In the genomic region with DNA sequence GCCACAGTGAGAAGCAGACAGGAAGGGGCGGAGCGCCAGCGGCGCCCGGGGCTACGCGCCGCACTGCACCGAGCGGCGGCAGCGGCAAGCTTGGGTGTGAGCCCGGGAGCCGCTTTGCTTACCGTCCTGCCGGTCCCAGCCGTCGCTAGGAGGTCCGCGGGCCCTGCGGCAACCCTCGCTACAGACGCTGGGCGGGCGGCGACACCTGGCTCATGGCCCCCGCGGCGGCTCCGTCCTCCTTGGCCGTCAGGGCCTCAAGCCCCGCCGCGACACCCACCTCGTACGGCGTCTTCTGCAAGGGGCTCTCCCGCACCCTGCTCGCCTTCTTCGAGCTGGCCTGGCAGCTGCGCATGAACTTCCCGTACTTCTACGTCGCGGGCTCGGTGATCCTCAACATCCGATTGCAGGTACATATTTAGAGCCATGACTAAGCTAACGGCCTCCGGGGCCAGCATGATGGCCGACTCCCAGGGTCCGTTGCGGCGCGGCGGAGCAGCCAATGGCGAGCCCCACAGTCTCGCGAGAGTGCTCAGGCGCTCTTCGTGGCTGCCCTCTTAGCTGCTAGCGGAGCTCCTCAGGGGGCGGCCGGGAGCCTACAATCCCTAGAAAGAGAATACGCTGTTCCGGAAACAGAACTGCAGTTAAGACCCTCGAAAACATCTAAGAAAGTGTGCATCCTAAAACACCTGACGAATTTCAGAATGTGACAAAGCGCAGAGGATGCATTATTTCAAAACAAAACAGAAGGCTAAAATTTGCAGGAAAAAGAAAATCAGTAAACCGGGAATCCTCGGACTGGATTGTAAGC, we compare ENCODE assay signal across 1 cellular context.
TF ChIP-seq lines count a peak whose summit lies in the region.

A gene (plus strand): TSS at position 50 of the 808 bp plus-strand sequence. CDS start 163 bp downstream, at position 213.

TF ChIP-seq in HepG2, 621 proteins besides CTCF, POLR2A, EP300 and RAD21 (continued from another document and continues in another):
- TF ChIP-seq ZNF180 (CRISPR knock-in tag; IDR thresholded peaks at IDR 0.05; ENCODE audit: borderline replicate concordance, low read depth) (no peak), SNAPC2 (CRISPR knock-in tag; IDR thresholded peaks at IDR 0.05) (peak; percentile 75; the same call in 1 of the 2 replicates), HOXA7 (CRISPR knock-in tag; IDR thresholded peaks at IDR 0.05) (no peak), HNRNPK (IDR thresholded peaks at IDR 0.05; ENCODE audit: low read depth, low read length, poor library complexity, severe bottlenecking) (no peak), SRSF1 (optimal IDR thresholded peaks at IDR 0.05; ENCODE audit: low read depth, low read length) (peak; percentile 58), KAT8 (CRISPR knock-in tag; IDR thresholded peaks at IDR 0.05) (peak; percentile 73; the same call in 1 of the 2 replicates), ZBTB7A (CRISPR knock-in tag; IDR thresholded peaks at IDR 0.05) (0 out of 2 replicates have a peak, but pooled peaks have one; percentile 79), CHD4 (IDR thresholded peaks at IDR 0.05; ENCODE audit: borderline replicate concordance, low read length) (no peak), TOE1 (CRISPR knock-in tag; IDR thresholded peaks at IDR 0.05) (peak; percentile 25; the same call in 1 of the 2 replicates), HOXA3 (CRISPR knock-in tag; IDR thresholded peaks at IDR 0.05) (peak; percentile 91), ZNF432 (CRISPR knock-in tag; IDR thresholded peaks at IDR 0.05; ENCODE audit: borderline replicate concordance) (0 out of 2 replicates have a peak, but pooled peaks have one; percentile 57), IKZF4 (CRISPR knock-in tag; IDR thresholded peaks at IDR 0.05; ENCODE audit: borderline replicate concordance, low read depth, not compliant biosample characterization) (no peak), HDAC1 (CRISPR knock-in tag; IDR thresholded peaks at IDR 0.05) (peak; percentile 79), TAF1 (CRISPR knock-in tag; IDR thresholded peaks at IDR 0.05) (peak; percentile 79), SPEN (CRISPR knock-in tag; IDR thresholded peaks at IDR 0.05; ENCODE audit: low read depth) (peak; percentile 89), ZNF350 (CRISPR knock-in tag; IDR thresholded peaks at IDR 0.05; ENCODE audit: borderline replicate concordance, low read depth) (peak; percentile 49; the same call in 1 of the 2 replicates), ZNF841 (CRISPR knock-in tag; IDR thresholded peaks at IDR 0.05; ENCODE audit: borderline replicate concordance) (no peak), SCMH1 (CRISPR knock-in tag; IDR thresholded peaks at IDR 0.05; ENCODE audit: borderline replicate concordance) (no peak), ZNF34 (CRISPR knock-in tag; IDR thresholded peaks at IDR 0.05; ENCODE audit: borderline replicate concordance) (no peak), NFYB (CRISPR knock-in tag; IDR thresholded peaks at IDR 0.05) (no peak; the same call in none of the 2 replicates), MYNN (CRISPR knock-in tag; IDR thresholded peaks at IDR 0.05; ENCODE audit: low read depth) (no peak), ISL2 (CRISPR knock-in tag; IDR thresholded peaks at IDR 0.05) (0 out of 2 replicates have a peak, but pooled peaks have one; percentile 22), ZFP37 (CRISPR knock-in tag; IDR thresholded peaks at IDR 0.05; ENCODE audit: borderline replicate concordance) (0 out of 2 replicates have a peak, but pooled peaks have one; percentile 22), ZNF549 (CRISPR knock-in tag; IDR thresholded peaks at IDR 0.05) (no peak), KDM1A (CRISPR knock-in tag; IDR thresholded peaks at IDR 0.05) (0 out of 2 replicates have a peak, but pooled peaks have one; percentile 5), RAD51 (IDR thresholded peaks at IDR 0.05; ENCODE audit: borderline replicate concordance) (no peak), MXD4 (CRISPR knock-in tag; IDR thresholded peaks at IDR 0.05) (peak; percentile 64; the same call in 1 of the 2 replicates), ZNF670 (CRISPR knock-in tag; IDR thresholded peaks at IDR 0.05; ENCODE audit: borderline replicate concordance) (peak; percentile 72; the same call in 1 of the 2 replicates), ZNF253 (CRISPR knock-in tag; IDR thresholded peaks at IDR 0.05; ENCODE audit: borderline replicate concordance) (no peak), ZNF816 (CRISPR knock-in tag; IDR thresholded peaks at IDR 0.05; ENCODE audit: borderline replicate concordance) (no peak), ZNF138 (CRISPR knock-in tag; IDR thresholded peaks at IDR 0.05; ENCODE audit: low read depth) (peak; percentile 63; the same call in 1 of the 2 replicates)
- TF ChIP-seq, protein P1, sequence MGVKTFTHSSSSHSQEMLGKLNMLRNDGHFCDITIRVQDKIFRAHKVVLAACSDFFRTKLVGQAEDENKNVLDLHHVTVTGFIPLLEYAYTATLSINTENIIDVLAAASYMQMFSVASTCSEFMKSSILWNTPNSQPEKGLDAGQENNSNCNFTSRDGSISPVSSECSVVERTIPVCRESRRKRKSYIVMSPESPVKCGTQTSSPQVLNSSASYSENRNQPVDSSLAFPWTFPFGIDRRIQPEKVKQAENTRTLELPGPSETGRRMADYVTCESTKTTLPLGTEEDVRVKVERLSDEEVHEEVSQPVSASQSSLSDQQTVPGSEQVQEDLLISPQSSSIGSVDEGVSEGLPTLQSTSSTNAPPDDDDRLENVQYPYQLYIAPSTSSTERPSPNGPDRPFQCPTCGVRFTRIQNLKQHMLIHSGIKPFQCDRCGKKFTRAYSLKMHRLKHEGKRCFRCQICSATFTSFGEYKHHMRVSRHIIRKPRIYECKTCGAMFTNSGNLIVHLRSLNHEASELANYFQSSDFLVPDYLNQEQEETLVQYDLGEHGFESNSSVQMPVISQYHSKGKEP (CRISPR knock-in tag; IDR thresholded peaks at IDR 0.05), result no peak
- TF ChIP-seq, protein P2, sequence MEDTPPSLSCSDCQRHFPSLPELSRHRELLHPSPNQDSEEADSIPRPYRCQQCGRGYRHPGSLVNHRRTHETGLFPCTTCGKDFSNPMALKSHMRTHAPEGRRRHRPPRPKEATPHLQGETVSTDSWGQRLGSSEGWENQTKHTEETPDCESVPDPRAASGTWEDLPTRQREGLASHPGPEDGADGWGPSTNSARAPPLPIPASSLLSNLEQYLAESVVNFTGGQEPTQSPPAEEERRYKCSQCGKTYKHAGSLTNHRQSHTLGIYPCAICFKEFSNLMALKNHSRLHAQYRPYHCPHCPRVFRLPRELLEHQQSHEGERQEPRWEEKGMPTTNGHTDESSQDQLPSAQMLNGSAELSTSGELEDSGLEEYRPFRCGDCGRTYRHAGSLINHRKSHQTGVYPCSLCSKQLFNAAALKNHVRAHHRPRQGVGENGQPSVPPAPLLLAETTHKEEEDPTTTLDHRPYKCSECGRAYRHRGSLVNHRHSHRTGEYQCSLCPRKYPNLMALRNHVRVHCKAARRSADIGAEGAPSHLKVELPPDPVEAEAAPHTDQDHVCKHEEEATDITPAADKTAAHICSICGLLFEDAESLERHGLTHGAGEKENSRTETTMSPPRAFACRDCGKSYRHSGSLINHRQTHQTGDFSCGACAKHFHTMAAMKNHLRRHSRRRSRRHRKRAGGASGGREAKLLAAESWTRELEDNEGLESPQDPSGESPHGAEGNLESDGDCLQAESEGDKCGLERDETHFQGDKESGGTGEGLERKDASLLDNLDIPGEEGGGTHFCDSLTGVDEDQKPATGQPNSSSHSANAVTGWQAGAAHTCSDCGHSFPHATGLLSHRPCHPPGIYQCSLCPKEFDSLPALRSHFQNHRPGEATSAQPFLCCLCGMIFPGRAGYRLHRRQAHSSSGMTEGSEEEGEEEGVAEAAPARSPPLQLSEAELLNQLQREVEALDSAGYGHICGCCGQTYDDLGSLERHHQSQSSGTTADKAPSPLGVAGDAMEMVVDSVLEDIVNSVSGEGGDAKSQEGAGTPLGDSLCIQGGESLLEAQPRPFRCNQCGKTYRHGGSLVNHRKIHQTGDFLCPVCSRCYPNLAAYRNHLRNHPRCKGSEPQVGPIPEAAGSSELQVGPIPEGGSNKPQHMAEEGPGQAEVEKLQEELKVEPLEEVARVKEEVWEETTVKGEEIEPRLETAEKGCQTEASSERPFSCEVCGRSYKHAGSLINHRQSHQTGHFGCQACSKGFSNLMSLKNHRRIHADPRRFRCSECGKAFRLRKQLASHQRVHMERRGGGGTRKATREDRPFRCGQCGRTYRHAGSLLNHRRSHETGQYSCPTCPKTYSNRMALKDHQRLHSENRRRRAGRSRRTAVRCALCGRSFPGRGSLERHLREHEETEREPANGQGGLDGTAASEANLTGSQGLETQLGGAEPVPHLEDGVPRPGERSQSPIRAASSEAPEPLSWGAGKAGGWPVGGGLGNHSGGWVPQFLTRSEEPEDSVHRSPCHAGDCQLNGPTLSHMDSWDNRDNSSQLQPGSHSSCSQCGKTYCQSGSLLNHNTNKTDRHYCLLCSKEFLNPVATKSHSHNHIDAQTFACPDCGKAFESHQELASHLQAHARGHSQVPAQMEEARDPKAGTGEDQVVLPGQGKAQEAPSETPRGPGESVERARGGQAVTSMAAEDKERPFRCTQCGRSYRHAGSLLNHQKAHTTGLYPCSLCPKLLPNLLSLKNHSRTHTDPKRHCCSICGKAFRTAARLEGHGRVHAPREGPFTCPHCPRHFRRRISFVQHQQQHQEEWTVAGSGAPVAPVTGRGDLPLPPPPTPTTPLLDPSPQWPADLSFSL (CRISPR knock-in tag; IDR thresholded peaks at IDR 0.05), result no peak; the same call in 1 of the 2 replicates
- TF ChIP-seq, protein P3, sequence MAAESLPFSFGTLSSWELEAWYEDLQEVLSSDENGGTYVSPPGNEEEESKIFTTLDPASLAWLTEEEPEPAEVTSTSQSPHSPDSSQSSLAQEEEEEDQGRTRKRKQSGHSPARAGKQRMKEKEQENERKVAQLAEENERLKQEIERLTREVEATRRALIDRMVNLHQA (CRISPR knock-in tag; IDR thresholded peaks at IDR 0.05), result no peak
- TF ChIP-seq, protein P4, sequence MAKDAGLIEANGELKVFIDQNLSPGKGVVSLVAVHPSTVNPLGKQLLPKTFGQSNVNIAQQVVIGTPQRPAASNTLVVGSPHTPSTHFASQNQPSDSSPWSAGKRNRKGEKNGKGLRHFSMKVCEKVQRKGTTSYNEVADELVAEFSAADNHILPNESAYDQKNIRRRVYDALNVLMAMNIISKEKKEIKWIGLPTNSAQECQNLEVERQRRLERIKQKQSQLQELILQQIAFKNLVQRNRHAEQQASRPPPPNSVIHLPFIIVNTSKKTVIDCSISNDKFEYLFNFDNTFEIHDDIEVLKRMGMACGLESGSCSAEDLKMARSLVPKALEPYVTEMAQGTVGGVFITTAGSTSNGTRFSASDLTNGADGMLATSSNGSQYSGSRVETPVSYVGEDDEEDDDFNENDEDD (CRISPR knock-in tag; IDR thresholded peaks at IDR 0.05; ENCODE audit: borderline replicate concordance), result 0 out of 2 replicates have a peak, but pooled peaks have one; percentile 57
- TF ChIP-seq, protein P5, sequence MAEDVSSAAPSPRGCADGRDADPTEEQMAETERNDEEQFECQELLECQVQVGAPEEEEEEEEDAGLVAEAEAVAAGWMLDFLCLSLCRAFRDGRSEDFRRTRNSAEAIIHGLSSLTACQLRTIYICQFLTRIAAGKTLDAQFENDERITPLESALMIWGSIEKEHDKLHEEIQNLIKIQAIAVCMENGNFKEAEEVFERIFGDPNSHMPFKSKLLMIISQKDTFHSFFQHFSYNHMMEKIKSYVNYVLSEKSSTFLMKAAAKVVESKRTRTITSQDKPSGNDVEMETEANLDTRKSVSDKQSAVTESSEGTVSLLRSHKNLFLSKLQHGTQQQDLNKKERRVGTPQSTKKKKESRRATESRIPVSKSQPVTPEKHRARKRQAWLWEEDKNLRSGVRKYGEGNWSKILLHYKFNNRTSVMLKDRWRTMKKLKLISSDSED (CRISPR knock-in tag; IDR thresholded peaks at IDR 0.05), result no peak
- TF ChIP-seq, protein P6, sequence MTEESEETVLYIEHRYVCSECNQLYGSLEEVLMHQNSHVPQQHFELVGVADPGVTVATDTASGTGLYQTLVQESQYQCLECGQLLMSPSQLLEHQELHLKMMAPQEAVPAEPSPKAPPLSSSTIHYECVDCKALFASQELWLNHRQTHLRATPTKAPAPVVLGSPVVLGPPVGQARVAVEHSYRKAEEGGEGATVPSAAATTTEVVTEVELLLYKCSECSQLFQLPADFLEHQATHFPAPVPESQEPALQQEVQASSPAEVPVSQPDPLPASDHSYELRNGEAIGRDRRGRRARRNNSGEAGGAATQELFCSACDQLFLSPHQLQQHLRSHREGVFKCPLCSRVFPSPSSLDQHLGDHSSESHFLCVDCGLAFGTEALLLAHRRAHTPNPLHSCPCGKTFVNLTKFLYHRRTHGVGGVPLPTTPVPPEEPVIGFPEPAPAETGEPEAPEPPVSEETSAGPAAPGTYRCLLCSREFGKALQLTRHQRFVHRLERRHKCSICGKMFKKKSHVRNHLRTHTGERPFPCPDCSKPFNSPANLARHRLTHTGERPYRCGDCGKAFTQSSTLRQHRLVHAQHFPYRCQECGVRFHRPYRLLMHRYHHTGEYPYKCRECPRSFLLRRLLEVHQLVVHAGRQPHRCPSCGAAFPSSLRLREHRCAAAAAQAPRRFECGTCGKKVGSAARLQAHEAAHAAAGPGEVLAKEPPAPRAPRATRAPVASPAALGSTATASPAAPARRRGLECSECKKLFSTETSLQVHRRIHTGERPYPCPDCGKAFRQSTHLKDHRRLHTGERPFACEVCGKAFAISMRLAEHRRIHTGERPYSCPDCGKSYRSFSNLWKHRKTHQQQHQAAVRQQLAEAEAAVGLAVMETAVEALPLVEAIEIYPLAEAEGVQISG (CRISPR knock-in tag; IDR thresholded peaks at IDR 0.05), result peak; percentile 82
